Comparison of ENCODE assay signal across 17 cellular contexts in the genomic region with DNA sequence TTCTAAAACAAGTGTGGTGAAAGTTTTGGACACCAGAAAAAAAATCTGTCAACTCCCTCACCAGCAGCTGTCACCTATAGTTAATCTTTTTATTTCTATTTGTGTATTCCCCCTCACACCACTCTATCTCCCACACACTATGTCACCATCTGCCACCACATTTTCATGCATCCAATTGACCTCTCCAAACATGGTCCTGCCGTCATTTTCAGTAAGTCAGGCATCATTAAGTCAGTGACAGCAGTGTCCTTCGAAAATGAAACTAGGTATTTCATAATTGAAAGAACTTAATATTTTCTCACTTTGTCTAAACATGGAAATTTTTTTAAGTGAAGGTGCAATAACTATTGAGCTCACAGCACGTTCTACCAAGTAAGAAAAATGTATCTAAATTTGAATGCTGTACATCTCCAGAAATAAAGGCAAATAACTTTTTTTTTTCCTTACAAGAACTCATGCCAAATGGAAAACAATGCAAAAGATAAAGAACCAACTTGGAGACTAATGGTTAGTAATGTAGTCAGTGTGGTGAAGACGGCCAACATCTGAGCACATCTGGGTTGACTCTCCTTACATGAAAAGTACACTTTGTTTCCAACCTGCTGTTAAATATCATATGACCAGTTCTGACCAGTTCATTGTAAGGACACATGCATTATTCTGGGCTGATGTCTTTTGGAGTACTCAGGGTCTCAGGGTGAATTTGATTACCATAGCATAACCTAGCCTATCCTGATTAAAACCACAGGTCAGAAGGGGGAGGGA.
DNase-seq lines count a peak whose midpoint lies in the region; ATAC-seq and TF ChIP-seq lines count a peak whose summit lies in the region.
"Had no signal": no experiment of that assay in that cellular context is flagged by ENCODE, and none has a peak within 500 bp of the region (broad histone marks: within the 10 kb centered on the region; RNA-seq: fewer than 3 reads in every experiment).

No MANE protein-coding gene starts in this region.

- no peaks in the 10 kb centered on the region for H3K36me3 Mint-ChIP-seq in glutamatergic neuron (ENCODE audit: unreplicated experiment)
- no peaks in the 10 kb centered on the region for H3K36me3 Mint-ChIP-seq in activated CD4-positive, alpha-beta T cell treated with anti-CD3 and anti-CD28 coated beads, Interleukin-2, amount 10 ng/mL, durations not matched to agents 7 days and 5 days (ENCODE audit: low read depth)

- H3K27ac Mint-ChIP-seq in glutamatergic neuron (ENCODE audit: unreplicated experiment) = peak overlapping the region; percentile 37
- H3K27ac Mint-ChIP-seq in activated CD4-positive, alpha-beta T cell treated with anti-CD3 and anti-CD28 coated beads, Interleukin-2, amount 10 ng/mL, durations not matched to agents 7 days and 5 days = no peak overlapping the region
- H3K27ac Mint-ChIP-seq: CD4-positive, alpha-beta T cell; GM23338 had no signal

- TF ChIP-seq CTCF in glutamatergic neuron (IDR thresholded peaks at IDR 0.05; ENCODE audit: partially characterized antibody, unreplicated experiment) = no peak

- in situ Hi-C loops in G401 (cut with HindIII; ENCODE audit: low sequenced_read_pairs) = no loop called here

- peaks cover 2% of the 10 kb centered on the region for H3K27me3 Mint-ChIP-seq in glutamatergic neuron (ENCODE audit: unreplicated experiment)
- no peaks in the 10 kb centered on the region for H3K27me3 Mint-ChIP-seq in activated CD4-positive, alpha-beta T cell treated with anti-CD3 and anti-CD28 coated beads, Interleukin-2, amount 10 ng/mL, durations not matched to agents 7 days and 5 days
- H3K27me3 Mint-ChIP-seq: CD4-positive, alpha-beta T cell had no signal

- DNase-seq in G401 (ENCODE audit: low spot score) (peak; percentile 94), NCI-H146 (lab: John Stamatoyannopoulos, UW) (peak; percentile 31), NCI-H82 treated with DMSO at 0.1 percent for 48 hours (lab: John Stamatoyannopoulos, UW; ENCODE audit: unreplicated experiment) (peak; percentile 91), glutamatergic neuron (no peak)
- no peak for DNase-seq in activated CD4-positive, alpha-beta T cell treated with anti-CD3 and anti-CD28 coated beads, Interleukin-2, amount 10 ng/mL, durations not matched to agents 7 days and 5 days
- DNase-seq: BE2C; Calu3; CD4-positive, alpha-beta T cell; DMS79; NCI-H1048; NCI-H526; Peyer's patch had no signal

- POLR2A ChIA-PET in activated CD4-positive, alpha-beta T cell treated with anti-CD3 and anti-CD28 coated beads, Interleukin-2, amount 10 ng/mL, durations not matched to agents 7 days and 5 days (lab: Charles Lee) = no interaction called here

- H3K4me1 Mint-ChIP-seq in glutamatergic neuron (ENCODE audit: low read depth, unreplicated experiment) = peaks cover 9% of the 10 kb centered on the region
- H3K4me1 Mint-ChIP-seq in activated CD4-positive, alpha-beta T cell treated with anti-CD3 and anti-CD28 coated beads, Interleukin-2, amount 10 ng/mL, durations not matched to agents 7 days and 5 days = no peaks in the 10 kb centered on the region
- H3K4me1 Mint-ChIP-seq: GM23338 had no signal

- H3K4me3 Mint-ChIP-seq in glutamatergic neuron (ENCODE audit: unreplicated experiment) = no peak overlapping the region
- no peak overlapping the region for H3K4me3 Mint-ChIP-seq in activated CD4-positive, alpha-beta T cell treated with anti-CD3 and anti-CD28 coated beads, Interleukin-2, amount 10 ng/mL, durations not matched to agents 7 days and 5 days
- H3K4me3 Mint-ChIP-seq: CD4-positive, alpha-beta T cell; GM23338 had no signal

- peaks cover 3% of the 10 kb centered on the region for H3K9me3 Mint-ChIP-seq in glutamatergic neuron (ENCODE audit: unreplicated experiment)
- H3K9me3 Mint-ChIP-seq in activated CD4-positive, alpha-beta T cell treated with anti-CD3 and anti-CD28 coated beads, Interleukin-2, amount 10 ng/mL, durations not matched to agents 7 days and 5 days = no peaks in the 10 kb centered on the region
- H3K9me3 Mint-ChIP-seq: CD4-positive, alpha-beta T cell had no signal

- CTCF ChIA-PET in activated CD4-positive, alpha-beta T cell treated with anti-CD3 and anti-CD28 coated beads, Interleukin-2, amount 10 ng/mL, durations not matched to agents 7 days and 5 days (lab: Charles Lee) = no interaction called here

- no peak for ATAC-seq in HG03139 (IDR thresholded peaks at IDR 0.05; ENCODE audit: unreplicated experiment)
- ATAC-seq in HG03159 (IDR thresholded peaks at IDR 0.05; ENCODE audit: unreplicated experiment) = no peak
- no peak for ATAC-seq in GM21367 (IDR thresholded peaks at IDR 0.05; ENCODE audit: unreplicated experiment)
- ATAC-seq: GM23338, Right ventricle myocardium inferior had no signal

Comparison
In these comparisons a context has a peak if more than half of its experiments do, and no peak if none do; other contexts are left out.
1. DNase-seq: peak in G401 (single experiment), NCI-H146 (single experiment) and NCI-H82 treated with DMSO at 0.1 percent for 48 hours (single experiment); none in glutamatergic neuron (single experiment) and activated CD4-positive, alpha-beta T cell treated with anti-CD3 and anti-CD28 coated beads, Interleukin-2, amount 10 ng/mL, durations not matched to agents 7 days and 5 days (single experiment).